ENCODE assay signal across 18 cellular contexts in genomic region chr15:56659197-56659596, GRCh38.
A peak's percentile ranks its signal among the peaks of the same experiment; 100 is the strongest.
DNase-seq lines count a peak whose midpoint lies in the region; ATAC-seq, FAIRE-seq and TF ChIP-seq lines count a peak whose summit lies in the region.
"Had no signal": no experiment of that assay in that cellular context is flagged by ENCODE, and none has a peak within 500 bp of the region (broad histone marks: within the 10 kb centered on the region; RNA-seq: fewer than 3 reads in every experiment).

No MANE protein-coding gene starts in this region.

- no peak overlapping the region for H3K4me2 ChIP-seq in GM12878 (ENCODE audit: control insufficient read depth, insufficient read depth)
- H3K4me2 ChIP-seq: GM23338 had no signal

- BruUV-seq in GM12878 (replicated peaks; lab: Mats Ljungman, UMichigan) = no TSS peak

- TF ChIP-seq POLR2A in GM12878 (IDR thresholded peaks at IDR 0.05; ENCODE audit: low read depth, low read length) = no peak

- H3K27ac ChIP-seq in KOPT-K1 (ENCODE audit: low read depth, low read length, poor library complexity, severe bottlenecking) (peak overlapping the region; percentile 80), GM12878 (ENCODE audit: control insufficient read depth, insufficient read depth) (no peak overlapping the region)

- peak; percentile 46 for FAIRE-seq in GM18507 (lab: Jason Lieb, UNC)
- FAIRE-seq in GM12878 (lab: Jason Lieb, UNC) = no peak
- FAIRE-seq: GM12892, GM19239 had no signal

- peaks cover 26% of the 10 kb centered on the region for H3K9me3 ChIP-seq in KOPT-K1 (ENCODE audit: insufficient read depth, low read length, poor library complexity, severe bottlenecking)
- no peaks in the 10 kb centered on the region for H3K9me3 ChIP-seq in GM12878 (replicated peaks; ENCODE audit: control insufficient read depth, insufficient read depth, low read length)

- in situ Hi-C loops in GM12878 (cut with MboI) = no loop called here

- H2AFZ ChIP-seq in GM12878 (ENCODE audit: control insufficient read depth, low read depth, low read length) = no peak overlapping the region
- H2AFZ ChIP-seq: GM23338 had no signal

- no peak overlapping the region for H3K4me3 ChIP-seq in GM12878
- H3K4me3 ChIP-seq: GM23338 had no signal

- CTCF ChIA-PET in GM12878 (lab: Yijun Ruan, JAX) = interaction anchor here (0.6 to 2.4 kb wide), 3 partner anchors 11 to 332 kb away, joined by 3 to 5 read pairs (median 3); no protein-coding TSS in a partner anchor

- TF ChIP-seq CTCF in GM12878 (IDR thresholded peaks at IDR 0.05 in 2 of 3, conservative IDR thresholded peaks at IDR 0.05 in 1 of 3; ENCODE audit: control insufficient read depth in 2 of 3, extremely low read depth in 1 of 3, insufficient read depth in 1 of 3, low read depth in 3 of 3, low read length in 3 of 3) = no peak

- POLR2A ChIA-PET in GM12878 (lab: Charles Lee) = interaction anchor here (0.6 to 0.8 kb wide), 4 partner anchors 261 to 905 kb away, joined by 3 to 5 read pairs (median 4); no protein-coding TSS in a partner anchor

- no peak for ATAC-seq in GM12878
- ATAC-seq in GM19455 (IDR thresholded peaks at IDR 0.05; ENCODE audit: unreplicated experiment) = no peak
- ATAC-seq: GM23338, HCT116 had no signal

- no peak for DNase-seq in GM18507 (ENCODE audit: extremely low spot score, insufficient read length, low read depth)
- no peak for DNase-seq in GM12878 (ENCODE audit: low read depth, low spot score)
- DNase-seq in T-helper 9 cell = no peak
- DNase-seq in stimulated activated CD4-positive, alpha-beta T cell treated with anti-CD3 and anti-CD28 coated beads, Interleukin-2, amount 100 ng/mL, for 24 hours = no peak
- DNase-seq: C1 segment of cervical spinal cord; Calu3; CD4-positive, alpha-beta memory T cell; COR-L47; DMS53; EL; GDM1; H9 had no signal

- no peaks in the 10 kb centered on the region for H3K79me2 ChIP-seq in GM12878 (ENCODE audit: control insufficient read depth, insufficient read depth, low read length)

- H3K9ac ChIP-seq in GM12878 (ENCODE audit: control insufficient read depth, insufficient read depth, low read length) = no peak overlapping the region

- TF ChIP-seq EP300 in GM12878 (IDR thresholded peaks at IDR 0.05; ENCODE audit: borderline replicate concordance in 1 of 2, control insufficient read depth in 1 of 2, low read depth in 2 of 2, low read length in 2 of 2) = no peak

- 96% methylated on average over 2 of the region's 2 CpGs for WGBS in GM12878 (ENCODE audit: insufficient coverage, insufficient replicate concordance, low lambda C conversion rate, missing lambda C conversion rate)

- TF ChIP-seq RAD21 in GM12878 (IDR thresholded peaks at IDR 0.05; ENCODE audit: insufficient read depth, low read depth, low read length) = no peak

- no peaks in the 10 kb centered on the region for H3K4me1 ChIP-seq in GM12878 (ENCODE audit: control insufficient read depth, insufficient read depth, low read length)

- no peaks in the 10 kb centered on the region for H4K20me1 ChIP-seq in GM12878 (ENCODE audit: control insufficient read depth, insufficient read depth)

- intact Hi-C loops in GM12878 (cut with micrococcal nuclease; ENCODE audit: unreplicated experiment) = no loop called here

- no peaks in the 10 kb centered on the region for H3K27me3 ChIP-seq in GM12878 (replicated peaks in 1 of 2; ENCODE audit: control insufficient read depth in 2 of 2, insufficient read depth in 2 of 2, low read length in 1 of 2)

- RAD21 ChIA-PET in GM12878 (lab: Charles Lee; ENCODE audit: unreplicated experiment) = no interaction called here

- SMC1A ChIA-PET in GM12878 (lab: Charles Lee; ENCODE audit: uncharacterized antibody, unreplicated experiment) = interaction anchor here (1.1 to 1.2 kb wide), 2 partner anchors 15 to 87 kb away, joined by 3 read pairs; no protein-coding TSS in a partner anchor

- H3K36me3 ChIP-seq in KOPT-K1 (ENCODE audit: insufficient read depth, low read length) (peaks cover 33% of the 10 kb centered on the region), GM12878 (ENCODE audit: control insufficient read depth in 2 of 2, insufficient read depth in 2 of 2, low read length in 1 of 2) (peaks cover 0 to 4% of the 10 kb centered on the region in 2 experiments; a peak in 1 of 4 replicates)

TF ChIP-seq in GM12878, 131 proteins besides CTCF, POLR2A, EP300 and RAD21:
- no peak for TF ChIP-seq CHD2 (IDR thresholded peaks at IDR 0.05; ENCODE audit: borderline replicate concordance, low read depth, low read length)
- TF ChIP-seq TBL1XR1 (IDR thresholded peaks at IDR 0.05; ENCODE audit: low read depth, low read length) = no peak
- no peak for TF ChIP-seq SIN3A (IDR thresholded peaks at IDR 0.05; ENCODE audit: low read depth, low read length)
- TF ChIP-seq RUNX3 (IDR thresholded peaks at IDR 0.05; ENCODE audit: low read length) = peak; percentile 60; the same call in 1 of the 2 replicates
- TF ChIP-seq LARP7 (IDR thresholded peaks at IDR 0.05) = no peak
- no peak for TF ChIP-seq E4F1 (IDR thresholded peaks at IDR 0.05; ENCODE audit: borderline replicate concordance, partially characterized antibody)
- no peak for TF ChIP-seq ATF3 (IDR thresholded peaks at IDR 0.05; ENCODE audit: borderline replicate concordance, extremely low read depth, low read depth, low read length)
- TF ChIP-seq CBFB (IDR thresholded peaks at IDR 0.05; ENCODE audit: low read depth) = no peak
